ENCODE assay signal across 8 cellular contexts in genomic region chr9:129497064-129497836, GRCh38.
DNase-seq lines count a peak whose midpoint lies in the region; ATAC-seq, FAIRE-seq and TF ChIP-seq lines count a peak whose summit lies in the region.

No MANE protein-coding gene starts in this region.

- H3K36me3 Mint-ChIP-seq in CD8-positive, alpha-beta memory T cell: peaks cover 0 to 9% (median 1%) of the 10 kb centered on the region in 3 donors

- FAIRE-seq in GM12891 (lab: Jason Lieb, UNC): no peak

- WGBS in stomach, 5 donors: 12 to 25% (median 18%) methylated on average over 11 to 17 of the region's 17 CpGs

- TF ChIP-seq POLR2A in breast epithelium (IDR thresholded peaks at IDR 0.05) (no peak), stomach (IDR thresholded peaks at IDR 0.05) (no peak), GM12891 (IDR thresholded peaks at IDR 0.05; ENCODE audit: low read depth, low read length) (no peak)

- no peaks in the 10 kb centered on the region for H3K27me3 ChIP-seq in CD8-positive, alpha-beta memory T cell (ENCODE audit: insufficient read depth, low read length, poor library complexity, severe bottlenecking)
- H3K27me3 ChIP-seq in breast epithelium: no peaks in the 10 kb centered on the region
- H3K27me3 ChIP-seq in stomach: no peaks in the 10 kb centered on the region

- H3K4me1 ChIP-seq in CD8-positive, alpha-beta memory T cell (ENCODE audit: insufficient read depth, low read length): peaks cover 22% of the 10 kb centered on the region
- peaks cover 18 to 23% of the 10 kb centered on the region in 2 donors for H3K4me1 ChIP-seq in breast epithelium
- peaks cover 65 to 95% (median 80%) of the 10 kb centered on the region in 4 donors for H3K4me1 ChIP-seq in stomach

- H3K4me3 Mint-ChIP-seq in CD8-positive, alpha-beta memory T cell: peak overlapping the region; percentile 76 to 94 (median 84)

- TF ChIP-seq EP300 in stomach (IDR thresholded peaks at IDR 0.05): no peak

- H3K27ac ChIP-seq in CD8-positive, alpha-beta memory T cell (ENCODE audit: low read depth, low read length): peak overlapping the region; percentile 84
- H3K27ac ChIP-seq in breast epithelium (peak overlapping the region; percentile 100), stomach (peak overlapping the region; percentile 97 to 100 (median 100))

- no peaks in the 10 kb centered on the region for H3K9me3 Mint-ChIP-seq in CD8-positive, alpha-beta memory T cell

- no peaks in the 10 kb centered on the region for H3K36me3 ChIP-seq in CD8-positive, alpha-beta memory T cell (ENCODE audit: insufficient read depth, low read length)
- H3K36me3 ChIP-seq in breast epithelium: no peaks in the 10 kb centered on the region
- H3K36me3 ChIP-seq in stomach: peaks cover 0 to 8% (median 2%) of the 10 kb centered on the region in 4 donors

- no peak for DNase-seq in CD8-positive, alpha-beta memory T cell
- peak; percentile 60 for DNase-seq in NCI-H128 (lab: John Stamatoyannopoulos, UW; ENCODE audit: unreplicated experiment)
- DNase-seq in breast epithelium (ENCODE audit: low spot score in 2 of 2): peak in 1 of 2 donors; percentile 60
- DNase-seq in left colon: peak; percentile 30 to 54
- DNase-seq in stomach: no peak
- no peak for DNase-seq in GM12891 (ENCODE audit: insufficient read length, low spot score)
- DNase-seq in RKO (ENCODE audit: low spot score): no peak

- intact Hi-C loops in breast epithelium (cut with DNase I; ENCODE audit: low total_unique reads): loop anchor here (5.0 kb wide), 1 partner anchor 105 kb away; no protein-coding TSS in a partner anchor
- intact Hi-C loops in left colon (cut with DNase I, micrococcal nuclease): loop anchor here (5.0 to 10.0 kb wide), 5 partner anchors 82 to 352 kb away; partner anchors contain the start of gene IER5L (in 1 of the 2)
- intact Hi-C loops in stomach (cut with DNase I; ENCODE audit: low total_unique reads): loop anchor here (10.0 kb wide), 1 partner anchor 108 kb away; no protein-coding TSS in a partner anchor

- H3K9me3 ChIP-seq in CD8-positive, alpha-beta memory T cell (ENCODE audit: low read length): no peaks in the 10 kb centered on the region
- H3K9me3 ChIP-seq in breast epithelium (no peaks in the 10 kb centered on the region), stomach (no peaks in the 10 kb centered on the region)

- no peak for TF ChIP-seq CTCF in breast epithelium (IDR thresholded peaks at IDR 0.05)
- no peak for TF ChIP-seq CTCF in stomach (IDR thresholded peaks at IDR 0.05)

- no peaks in the 10 kb centered on the region for H3K27me3 Mint-ChIP-seq in CD8-positive, alpha-beta memory T cell

- CTCF ChIA-PET in CD8-positive, alpha-beta memory T cell (lab: Charles Lee): interaction anchor here (0.6 to 2.4 kb wide), 7 partner anchors 8 to 366 kb away, joined by 3 to 8 read pairs (median 5); partner anchors contain the start of gene IER5L

- H3K27ac Mint-ChIP-seq in CD8-positive, alpha-beta memory T cell: peak overlapping the region; percentile 65 to 96 (median 92)

- POLR2A ChIA-PET in CD8-positive, alpha-beta memory T cell (lab: Charles Lee): interaction anchor here (0.7 to 2.8 kb wide), 5 partner anchors 34 to 319 kb away, joined by 3 to 22 read pairs (median 5); partner anchors contain the start of genes IER5L and NTMT1

- ATAC-seq in left colon: no peak
- no peak for ATAC-seq in HG03457 (IDR thresholded peaks at IDR 0.05; ENCODE audit: unreplicated experiment)

- H3K4me1 Mint-ChIP-seq in CD8-positive, alpha-beta memory T cell: peaks cover 17 to 44% (median 20%) of the 10 kb centered on the region in 3 donors

- H3K4me3 ChIP-seq in CD8-positive, alpha-beta memory T cell (ENCODE audit: low read length): no peak overlapping the region
- peak overlapping the region; percentile 59 to 77 (median 67) for H3K4me3 ChIP-seq in breast epithelium
- peak overlapping the region; percentile 50 to 65 (median 60) for H3K4me3 ChIP-seq in stomach

TF ChIP-seq in GM12891, 5 proteins besides CTCF, POLR2A, EP300 and RAD21:
- no peak for TF ChIP-seq PAX5 (IDR thresholded peaks at IDR 0.05; ENCODE audit: insufficient read depth, low read length, severe bottlenecking)
- no peak for TF ChIP-seq POLR2AphosphoS5 (IDR thresholded peaks at IDR 0.05; ENCODE audit: low read depth, low read length)
- TF ChIP-seq SPI1 (IDR thresholded peaks at IDR 0.05; ENCODE audit: low read depth, low read length): no peak
- no peak for TF ChIP-seq TAF1 (IDR thresholded peaks at IDR 0.05; ENCODE audit: low read depth, low read length)
- TF ChIP-seq POU2F2 (IDR thresholded peaks at IDR 0.05; ENCODE audit: low read depth, low read length): no peak

Comparison
In these comparisons a context has a peak if more than half of its experiments do, and no peak if none do; other contexts are left out.
1. DNase-seq: peak in NCI-H128 (single experiment) and left colon (2 of 2); none in CD8-positive, alpha-beta memory T cell (0 of 5), stomach (single experiment), GM12891 (single experiment) and RKO (single experiment).
2. Peak in every context shown above with its lines, with median percentiles within 50 percentile points of each other: H3K27ac ChIP-seq.